ENCODE assay signal across 32 cellular contexts in the genomic region with DNA sequence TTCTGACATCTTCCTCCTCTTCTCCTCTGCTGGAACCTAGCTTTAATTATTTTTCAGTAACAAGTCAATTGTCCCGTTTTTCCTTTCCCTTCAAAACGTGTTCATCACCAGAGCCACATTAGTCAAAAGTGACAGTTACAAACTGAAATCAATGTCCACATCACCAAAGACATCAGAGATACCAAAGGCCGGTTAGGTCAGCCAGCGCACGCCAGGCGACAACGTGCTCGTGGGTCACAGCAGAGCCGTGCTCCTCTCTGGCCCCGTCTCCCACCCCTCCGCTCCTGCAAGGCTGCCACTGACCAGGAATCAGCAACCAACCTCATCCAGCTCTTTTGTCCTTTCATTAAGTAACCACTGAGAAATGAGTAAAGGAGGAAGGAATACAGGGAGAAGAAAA.
"Had no signal": no experiment of that assay in that cellular context is flagged by ENCODE, and none has a peak within 500 bp of the region (broad histone marks: within the 10 kb centered on the region; RNA-seq: fewer than 3 reads in every experiment).

No MANE protein-coding gene starts in this region.

- H3K27me3 Mint-ChIP-seq: activated CD4-positive, alpha-beta T cell treated with anti-CD3 and anti-CD28 coated beads, Interleukin-2, amount 10 ng/mL, durations not matched to agents 24 days and 14 days had no signal

- H3K9me3 ChIP-seq: ascending aorta, breast epithelium, colonic mucosa, esophagus squamous epithelium, gastroesophageal sphincter had no signal

- H3K4me1 ChIP-seq: ascending aorta, breast epithelium, colonic mucosa, gastroesophageal sphincter had no signal

- H3K27me3 ChIP-seq: ascending aorta, breast epithelium, cardiac muscle cell, colonic mucosa, esophagus squamous epithelium, gastroesophageal sphincter had no signal

- H3K36me3 ChIP-seq: ascending aorta, breast epithelium, cardiac muscle cell, colonic mucosa, esophagus squamous epithelium, gastroesophageal sphincter, WERI-Rb-1 had no signal

- H3K4me3 Mint-ChIP-seq: activated CD4-positive, alpha-beta memory T cell treated with anti-CD3 and anti-CD28 coated beads for 36 hours; activated CD4-positive, alpha-beta T cell treated with anti-CD3 and anti-CD28 coated beads for 36 hours; activated CD4-positive, alpha-beta T cell treated with anti-CD3 and anti-CD28 coated beads, Interleukin-2, amount 10 ng/mL, durations not matched to agents 24 days and 14 days; activated CD8-positive, alpha-beta T cell treated with anti-CD3 and anti-CD28 coated beads, Interleukin-2, amount 10 ng/mL, durations not matched to agents 7 days and 5 days; activated naive CD4-positive, alpha-beta T cell treated with anti-CD3 and anti-CD28 coated beads, Interleukin-2, amount 10 ng/mL, durations not matched to agents 7 days and 5 days; activated naive CD8-positive, alpha-beta T cell treated with anti-CD3 and anti-CD28 coated beads, Interleukin-2, amount 10 ng/mL, durations not matched to agents 7 days and 5 days; activated T-cell treated with anti-CD3 and anti-CD28 coated beads, Interleukin-2, amount 50 U/mL, for 24 hours; activated T-cell treated with anti-CD3 and anti-CD28 coated beads, Interleukin-2, amount 50 U/mL, for 72 hours; brain; T-helper 17 cell; T-helper 2 cell treated with Interferon-gamma antibody and Interleukin-4, amounts not matched to agents 5 μg/mL and 100 μg/mL, for 36 hours had no signal

- H3K27ac Mint-ChIP-seq: activated CD4-positive, alpha-beta memory T cell treated with anti-CD3 and anti-CD28 coated beads for 36 hours; activated CD4-positive, alpha-beta T cell treated with anti-CD3 and anti-CD28 coated beads for 36 hours; activated CD4-positive, alpha-beta T cell treated with anti-CD3 and anti-CD28 coated beads, Interleukin-2, amount 10 ng/mL, durations not matched to agents 24 days and 14 days; activated CD8-positive, alpha-beta T cell treated with anti-CD3 and anti-CD28 coated beads, Interleukin-2, amount 10 ng/mL, durations not matched to agents 7 days and 5 days; activated naive CD4-positive, alpha-beta T cell treated with anti-CD3 and anti-CD28 coated beads, Interleukin-2, amount 10 ng/mL, durations not matched to agents 7 days and 5 days; activated naive CD4-positive, alpha-beta T cell treated with anti-CD3 and anti-CD28 coated beads, Interleukin-2, amount 50 U/mL, for 72 hours; activated naive CD8-positive, alpha-beta T cell treated with anti-CD3 and anti-CD28 coated beads, Interleukin-2, amount 10 ng/mL, durations not matched to agents 7 days and 5 days; activated T-cell treated with anti-CD3 and anti-CD28 coated beads, Interleukin-2, amount 50 U/mL, for 24 hours; activated T-cell treated with anti-CD3 and anti-CD28 coated beads, Interleukin-2, amount 50 U/mL, for 72 hours; brain; T-helper 17 cell; T-helper 2 cell treated with Interferon-gamma antibody and Interleukin-4, amounts not matched to agents 5 μg/mL and 100 μg/mL, for 36 hours had no signal

- H3K4me3 ChIP-seq: ascending aorta, breast epithelium, cardiac muscle cell, colonic mucosa, esophagus squamous epithelium, gastroesophageal sphincter had no signal

- H3K4me1 Mint-ChIP-seq: activated CD4-positive, alpha-beta T cell treated with anti-CD3 and anti-CD28 coated beads for 36 hours; activated CD4-positive, alpha-beta T cell treated with anti-CD3 and anti-CD28 coated beads, Interleukin-2, amount 10 ng/mL, durations not matched to agents 24 days and 14 days; activated naive CD4-positive, alpha-beta T cell treated with anti-CD3 and anti-CD28 coated beads, Interleukin-2, amount 10 ng/mL, durations not matched to agents 7 days and 5 days; activated naive CD8-positive, alpha-beta T cell treated with anti-CD3 and anti-CD28 coated beads, Interleukin-2, amount 10 ng/mL, durations not matched to agents 7 days and 5 days had no signal

- H3K9me3 Mint-ChIP-seq: activated CD4-positive, alpha-beta memory T cell treated with anti-CD3 and anti-CD28 coated beads for 36 hours; activated CD4-positive, alpha-beta T cell treated with anti-CD3 and anti-CD28 coated beads, Interleukin-2, amount 10 ng/mL, durations not matched to agents 24 days and 14 days; activated naive CD4-positive, alpha-beta T cell treated with anti-CD3 and anti-CD28 coated beads, Interleukin-2, amount 10 ng/mL, durations not matched to agents 7 days and 5 days; activated naive CD4-positive, alpha-beta T cell treated with anti-CD3 and anti-CD28 coated beads, Interleukin-2, amount 50 U/mL, for 72 hours; activated naive CD8-positive, alpha-beta T cell treated with anti-CD3 and anti-CD28 coated beads, Interleukin-2, amount 10 ng/mL, durations not matched to agents 7 days and 5 days; activated T-cell treated with anti-CD3 and anti-CD28 coated beads, Interleukin-2, amount 50 U/mL, for 24 hours; activated T-cell treated with anti-CD3 and anti-CD28 coated beads, Interleukin-2, amount 50 U/mL, for 72 hours; T-helper 2 cell treated with Interferon-gamma antibody and Interleukin-4, amounts not matched to agents 5 μg/mL and 100 μg/mL, for 36 hours had no signal

- ATAC-seq: activated CD4-positive, alpha-beta T cell treated with anti-CD3 and anti-CD28 coated beads for 36 hours; activated CD8-positive, alpha-beta T cell treated with anti-CD3 and anti-CD28 coated beads, Interleukin-2, amount 10 ng/mL, durations not matched to agents 7 days and 5 days; activated naive CD4-positive, alpha-beta T cell treated with anti-CD3 and anti-CD28 coated beads, Interleukin-2, amount 50 U/mL, for 72 hours; activated T-cell treated with anti-CD3 and anti-CD28 coated beads, Interleukin-2, amount 50 U/mL, for 72 hours; gastroesophageal sphincter; T-helper 17 cell had no signal

- H3K36me3 Mint-ChIP-seq: activated CD4-positive, alpha-beta memory T cell treated with anti-CD3 and anti-CD28 coated beads for 36 hours; activated naive CD4-positive, alpha-beta T cell treated with anti-CD3 and anti-CD28 coated beads, Interleukin-2, amount 10 ng/mL, durations not matched to agents 7 days and 5 days; activated naive CD4-positive, alpha-beta T cell treated with anti-CD3 and anti-CD28 coated beads, Interleukin-2, amount 50 U/mL, for 72 hours; activated naive CD8-positive, alpha-beta T cell treated with anti-CD3 and anti-CD28 coated beads, Interleukin-2, amount 10 ng/mL, durations not matched to agents 7 days and 5 days; brain had no signal

- DNase-seq: activated CD4-positive, alpha-beta memory T cell treated with anti-CD3 and anti-CD28 coated beads for 36 hours; activated CD4-positive, alpha-beta T cell treated with anti-CD3 and anti-CD28 coated beads for 36 hours; activated CD4-positive, alpha-beta T cell treated with anti-CD3 and anti-CD28 coated beads, Interleukin-2, amount 10 ng/mL, durations not matched to agents 24 days and 14 days; activated CD4-positive, CD25-positive, alpha-beta regulatory T cell; activated CD4-positive, CD25-positive, alpha-beta regulatory T cell treated with anti-CD3 and anti-CD28 coated beads, Interleukin-2, amount 50 U/mL, for 72 hours; activated CD8-positive, alpha-beta memory T cell treated with anti-CD3 and anti-CD28 coated beads, Interleukin-2, amount 50 U/mL, for 48 hours; activated CD8-positive, alpha-beta T cell treated with anti-CD3 and anti-CD28 coated beads, Interleukin-2, amount 10 ng/mL, durations not matched to agents 7 days and 5 days; activated gamma-delta T cell; activated naive CD4-positive, alpha-beta T cell; activated naive CD4-positive, alpha-beta T cell treated with anti-CD3 and anti-CD28 coated beads, Interleukin-2, amount 10 ng/mL, durations not matched to agents 7 days and 5 days; activated naive CD8-positive, alpha-beta T cell treated with anti-CD3 and anti-CD28 coated beads, Interleukin-2, amount 10 ng/mL, durations not matched to agents 7 days and 5 days; activated T-cell treated with anti-CD3 and anti-CD28 coated beads for 4 hours; activated T-cell treated with anti-CD3 and anti-CD28 coated beads, Interleukin-2, amount 50 U/mL, for 24 hours; activated T-cell treated with anti-CD3 and anti-CD28 coated beads, Interleukin-2, amount 50 U/mL, for 72 hours; central memory CD4-positive, alpha-beta T cell; cerebellar nuclear complex; colonic mucosa; effector CD8-positive, alpha-beta T cell; esophagus squamous epithelium; foreskin melanocyte; T-helper 1 cell; T-helper 17 cell; T1000; WERI-Rb-1 had no signal

- H3K27ac ChIP-seq: ascending aorta, breast epithelium, cardiac muscle cell, colonic mucosa, epithelial cell of prostate, gastroesophageal sphincter, WERI-Rb-1 had no signal
